Comparison of ENCODE assay signal across 21 cellular contexts in the genomic region with DNA sequence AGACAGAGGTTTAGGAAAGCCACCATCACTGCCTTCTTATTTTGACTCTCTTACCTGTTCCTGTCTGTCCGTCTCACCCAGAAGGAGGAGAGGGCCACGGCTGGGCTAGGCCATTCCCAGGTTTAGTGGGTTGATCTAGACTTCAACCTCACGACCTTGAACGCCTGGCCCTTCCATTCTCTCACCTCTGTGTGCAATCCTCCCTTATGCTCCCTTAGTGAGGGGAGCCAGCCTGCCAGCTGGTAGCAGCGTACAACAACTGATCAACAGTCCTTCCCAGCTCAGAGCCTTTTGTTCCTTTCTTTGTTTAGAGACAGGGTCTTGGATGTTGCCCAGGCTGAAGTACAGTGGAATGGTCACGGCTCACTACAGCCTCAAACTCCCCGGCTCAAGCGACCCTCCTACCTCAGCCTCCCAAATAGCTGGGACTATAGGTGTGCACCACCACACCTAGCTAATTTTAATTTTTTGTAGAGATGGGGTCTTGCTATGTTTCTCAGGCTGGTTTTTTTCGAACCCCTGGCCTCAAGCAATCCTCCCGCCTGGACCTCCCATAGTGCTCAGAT.
DNase-seq lines count a peak whose midpoint lies in the region; ATAC-seq and TF ChIP-seq lines count a peak whose summit lies in the region.
"Had no signal": no experiment of that assay in that cellular context is flagged by ENCODE, and none has a peak within 500 bp of the region (broad histone marks: within the 10 kb centered on the region; RNA-seq: fewer than 3 reads in every experiment).

No MANE protein-coding gene starts in this region.

- H3K27ac Mint-ChIP-seq in WTC11 = no peak overlapping the region
- H3K27ac Mint-ChIP-seq in nephron = peak overlapping the region in 2 of 3 experiments; percentile 80 to 82

- peaks cover 12% of the 10 kb centered on the region for H3K36me3 Mint-ChIP-seq in WTC11
- H3K36me3 Mint-ChIP-seq in nephron (ENCODE audit: low read depth) = peaks cover 11% of the 10 kb centered on the region
- H3K36me3 Mint-ChIP-seq: CD4-positive, alpha-beta memory T cell had no signal

- DNase-seq in WTC11 (ENCODE audit: low spot score) = no peak
- DNase-seq in ascending aorta (ENCODE audit: low spot score in 2 of 2) = no peak
- DNase-seq: CD4-positive, alpha-beta memory T cell; COR-L47; MV-4-11; NCI-H1105 treated with DMSO at 0.1 percent for 48 hours; NCI-H146; NCI-H2029; NCI-H446; NCI-H774; NK-92 treated with Interleukin-12 subunit alpha and Interleukin-12 subunit beta, amount 100 ng/mL, for 24 hours; PC-3 had no signal

- H3K9me3 Mint-ChIP-seq in WTC11 = peaks cover 18% of the 10 kb centered on the region
- H3K9me3 Mint-ChIP-seq in nephron = peaks cover 6% of the 10 kb centered on the region

- no peaks in the 10 kb centered on the region for H3K4me1 ChIP-seq in ascending aorta
- H3K4me1 ChIP-seq in thymus (ENCODE audit: control insufficient read depth, insufficient read depth, low read length) = no peaks in the 10 kb centered on the region

- H3K4me3 ChIP-seq in ascending aorta = no peak overlapping the region
- H3K4me3 ChIP-seq in thymus (ENCODE audit: low read length) = no peak overlapping the region
- H3K4me3 ChIP-seq: K562, SJCRH30 had no signal

- H3K4me3 Mint-ChIP-seq in WTC11 (no peak overlapping the region), nephron (no peak overlapping the region)
- H3K4me3 Mint-ChIP-seq: CD4-positive, alpha-beta memory T cell had no signal

- 91% methylated on average over 10 of the region's 10 CpGs for WGBS in thymus

- H3K4me1 Mint-ChIP-seq in WTC11 (peaks cover 10% of the 10 kb centered on the region), nephron (peaks cover 23% of the 10 kb centered on the region)
- H3K4me1 Mint-ChIP-seq: CD4-positive, alpha-beta memory T cell had no signal

- ATAC-seq in WTC11 = no peak
- no peak for ATAC-seq in GM18867 (IDR thresholded peaks at IDR 0.05; ENCODE audit: unreplicated experiment)
- no peak for ATAC-seq in GM21390 (IDR thresholded peaks at IDR 0.05; ENCODE audit: unreplicated experiment)
- ATAC-seq in GM21526 (IDR thresholded peaks at IDR 0.05; ENCODE audit: low FRiP score, unreplicated experiment) = no peak
- ATAC-seq: K562, PC-3, Right ventricle myocardium inferior, SK-N-SH treated with all-trans-retinoic acid at 6 μM for 48 hours had no signal

- peaks cover 18% of the 10 kb centered on the region for H3K27me3 Mint-ChIP-seq in WTC11 (ENCODE audit: low read depth)
- H3K27me3 Mint-ChIP-seq in nephron (ENCODE audit: low read depth) = peaks cover 8% of the 10 kb centered on the region

- no peaks in the 10 kb centered on the region for H3K27me3 ChIP-seq in ascending aorta
- H3K27me3 ChIP-seq in thymus (ENCODE audit: control insufficient read depth, insufficient read depth) = no peaks in the 10 kb centered on the region
- H3K27me3 ChIP-seq: SJCRH30 had no signal

- no peaks in the 10 kb centered on the region for H3K9me3 ChIP-seq in ascending aorta
- no peaks in the 10 kb centered on the region for H3K9me3 ChIP-seq in thymus (ENCODE audit: control insufficient read depth)

- CTCF ChIA-PET in WTC11 (lab: Charles Lee) = no interaction called here

- H3K36me3 ChIP-seq in ascending aorta (no peaks in the 10 kb centered on the region), thymus (ENCODE audit: control insufficient read depth, insufficient read depth) (no peaks in the 10 kb centered on the region)
- H3K36me3 ChIP-seq: SJCRH30 had no signal

- peak overlapping the region; percentile 49 to 68 for H3K27ac ChIP-seq in ascending aorta
- H3K27ac ChIP-seq in thymus (ENCODE audit: low read depth) = peak overlapping the region; percentile 20
- H3K27ac ChIP-seq: SJCRH30 had no signal

- POLR2A ChIA-PET in WTC11 (lab: Charles Lee) = no interaction called here

- intact Hi-C loops in ascending aorta (cut with DNase I) = no loop called here

- TF ChIP-seq CTCF in WTC11 (IDR thresholded peaks at IDR 0.05) = no peak
- TF ChIP-seq CTCF in ascending aorta (IDR thresholded peaks at IDR 0.05) = no peak
- no peak for TF ChIP-seq CTCF in nephron (IDR thresholded peaks at IDR 0.05; ENCODE audit: unreplicated experiment in 3 of 3)

TF ChIP-seq in WTC11, 78 proteins besides CTCF, POLR2A, EP300 and RAD21:
- peak; percentile 63 for TF ChIP-seq ZNF121 (CRISPR knock-in tag; IDR thresholded peaks at IDR 0.05)
- no peak for TF ChIP-seq IRF2 (CRISPR knock-in tag; IDR thresholded peaks at IDR 0.05; ENCODE audit: borderline replicate concordance, low read depth)
TF ChIP-seq in WTC11: peak in this region for 1.
